In the genomic region with DNA sequence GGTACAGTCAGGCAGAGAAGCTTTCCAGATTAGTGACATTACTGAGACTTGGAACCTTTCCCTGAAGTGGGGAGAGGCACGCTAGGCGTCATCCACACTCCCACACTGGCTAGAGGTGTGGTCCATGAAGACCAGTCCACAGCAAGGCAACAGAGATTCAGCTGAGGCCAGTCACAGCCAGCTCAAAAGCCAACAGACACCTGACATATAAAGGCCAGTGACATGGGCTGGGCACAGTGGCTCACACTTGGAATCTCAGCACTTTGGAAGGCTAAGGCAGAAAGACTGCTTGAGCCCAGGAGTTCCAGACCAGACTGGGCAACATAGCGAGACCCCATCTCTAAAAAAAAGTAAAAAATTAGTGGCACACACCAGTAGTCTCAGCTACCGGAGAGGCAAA, we compare ENCODE assay signal across 2 cellular contexts.
TF ChIP-seq lines count a peak whose summit lies in the region.

No MANE protein-coding gene starts in this region.

TF ChIP-seq in HepG2, 621 proteins besides CTCF, POLR2A, EP300 and RAD21:
- TF ChIP-seq ZNF121 (CRISPR knock-in tag; IDR thresholded peaks at IDR 0.05), result 0 out of 2 replicates have a peak, but pooled peaks have one; percentile 73
- TF ChIP-seq ZNF207 (IDR thresholded peaks at IDR 0.05; ENCODE audit: borderline replicate concordance), result no peak
- no peak for TF ChIP-seq TBP (CRISPR knock-in tag; IDR thresholded peaks at IDR 0.05)
- TF ChIP-seq MBD4 (IDR thresholded peaks at IDR 0.05; ENCODE audit: borderline replicate concordance, low read length), result no peak

TF ChIP-seq in K562, 482 proteins besides CTCF, POLR2A, EP300 and RAD21:
- TF ChIP-seq GABPB1 (CRISPR knock-in tag; IDR thresholded peaks at IDR 0.05), result no peak
- peak; percentile 91 for TF ChIP-seq ZNF121 (CRISPR knock-in tag; conservative IDR thresholded peaks at IDR 0.05)
TF ChIP-seq in K562: peak in this region for 1.
